Comparison of ENCODE assay signal across 9 cellular contexts in the genomic region with DNA sequence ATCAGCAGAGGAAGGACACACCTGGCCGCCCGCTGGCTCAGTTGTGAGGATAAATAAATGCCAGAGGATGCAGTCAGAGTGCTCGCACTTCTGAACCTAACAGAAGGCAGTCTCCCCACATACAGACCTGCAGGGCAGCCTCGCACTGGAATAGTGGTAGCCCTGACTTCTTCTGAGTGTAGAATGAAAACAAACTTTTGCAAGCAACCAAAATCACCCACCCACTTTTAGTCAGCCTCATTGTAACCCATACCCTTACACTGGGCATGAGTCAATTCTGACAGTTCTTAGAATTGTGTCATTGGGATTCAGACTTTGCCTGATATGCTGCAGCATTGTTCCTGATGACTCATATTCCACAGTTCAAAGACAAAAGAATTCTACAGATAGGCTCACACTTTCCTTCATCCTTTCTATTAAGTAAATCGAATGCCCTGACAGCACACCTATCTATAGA.
DNase-seq lines count a peak whose midpoint lies in the region; ATAC-seq lines count a peak whose summit lies in the region.
"Had no signal": no experiment of that assay in that cellular context is flagged by ENCODE, and none has a peak within 500 bp of the region (broad histone marks: within the 10 kb centered on the region; RNA-seq: fewer than 3 reads in every experiment).

No MANE protein-coding gene starts in this region.

- ATAC-seq in HG03280 (IDR thresholded peaks at IDR 0.05; ENCODE audit: unreplicated experiment) (no peak), HG03439 (IDR thresholded peaks at IDR 0.05; ENCODE audit: unreplicated experiment) (no peak)

- peak; percentile 36 for DNase-seq in EH (ENCODE audit: low read depth)
- peak; percentile 8 for DNase-seq in NCI-H460 (ENCODE audit: extremely low read depth, low read depth)
- peak; percentile 49 for DNase-seq in dedifferentiated amniotic fluid mesenchymal stem cell (ENCODE audit: extremely low spot score)
- peak; percentile 60 for DNase-seq in putamen (ENCODE audit: low spot score)
- DNase-seq in NOMO-1 (lab: John Stamatoyannopoulos, UW; ENCODE audit: unreplicated experiment in 2 of 2): no peak
- no peak for DNase-seq in activated CD8-positive, alpha-beta memory T cell treated with anti-CD3 and anti-CD28 coated beads, Interleukin-2, amount 50 U/mL, for 48 hours
- DNase-seq: left ventricle myocardium inferior had no signal

Comparison
In these comparisons a context has a peak if more than half of its experiments do, and no peak if none do; other contexts are left out.
1. DNase-seq: peak in EH (single experiment), NCI-H460 (single experiment), dedifferentiated amniotic fluid mesenchymal stem cell (single experiment) and putamen (single experiment); none in NOMO-1 (0 of 2) and activated CD8-positive, alpha-beta memory T cell treated with anti-CD3 and anti-CD28 coated beads, Interleukin-2, amount 50 U/mL, for 48 hours (single experiment).